In the genomic region with DNA sequence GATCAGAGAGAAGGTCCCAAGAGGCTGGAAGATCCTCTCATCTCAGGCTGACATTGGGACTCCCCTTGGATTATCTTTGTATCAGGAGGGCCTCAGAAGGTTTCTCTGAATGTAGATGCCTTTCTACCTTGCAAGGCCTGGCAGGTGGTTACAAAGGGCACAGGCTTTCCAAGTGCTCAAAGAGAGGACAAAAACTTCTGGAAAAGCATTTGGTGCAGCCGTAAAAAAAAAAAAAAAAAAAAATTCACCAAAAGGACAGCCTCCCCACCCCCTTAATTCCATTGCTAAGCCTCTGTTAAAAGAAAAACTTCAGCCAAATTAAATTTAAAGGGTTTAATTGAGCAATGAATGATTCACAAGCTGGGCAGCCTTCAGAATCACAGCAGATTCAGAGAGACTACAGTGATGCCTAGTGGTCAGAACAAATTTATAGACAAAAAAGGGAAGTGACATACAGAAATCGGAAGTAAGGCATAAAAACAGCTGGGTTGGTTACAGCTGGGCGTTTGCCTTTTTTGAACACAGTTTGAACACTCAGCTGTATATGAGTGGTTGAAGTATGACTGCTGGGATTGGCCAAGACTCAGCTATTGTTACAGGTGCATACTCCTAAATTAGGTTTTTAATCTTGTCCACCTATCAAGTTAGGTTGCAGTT, we compare ENCODE assay signal across 11 cellular contexts. TPM values are rescaled to one million over a fixed set of nuclear protein-coding genes. Genes with fewer than 3 reads are reported as not detected.
A peak's percentile ranks its signal among the peaks of the same experiment; 100 is the strongest.
DNase-seq lines count a peak whose midpoint lies in the region; ATAC-seq and TF ChIP-seq lines count a peak whose summit lies in the region.
"Had no signal": no experiment of that assay in that cellular context is flagged by ENCODE, and none has a peak within 500 bp of the region (broad histone marks: within the 10 kb centered on the region; RNA-seq: fewer than 3 reads in every experiment).

No MANE protein-coding gene starts in this region.

- no peak overlapping the region for H3K27ac ChIP-seq in PC-3 (ENCODE audit: low read length)
- H3K27ac ChIP-seq: neutrophil had no signal

- TF ChIP-seq CTCF in PC-3 (conservative IDR thresholded peaks at IDR 0.05; ENCODE audit: low read depth, low read length) (no peak), GM10248 (IDR thresholded peaks at IDR 0.05; ENCODE audit: control extremely low read depth, extremely low read depth, low read depth, missing control alignments) (no peak)

- peak; percentile 1 for DNase-seq in PC-3
- DNase-seq in naive B cell: peak; percentile 24
- no peak for DNase-seq in T-cell
- DNase-seq in NCI-H2227 treated with DMSO at 0.1 percent for 48 hours (lab: John Stamatoyannopoulos, UW): no peak
- no peak for DNase-seq in GM10248 (ENCODE audit: extremely low spot score)
- DNase-seq in NCI-H2081 (lab: John Stamatoyannopoulos, UW): no peak
- DNase-seq: endodermal cell; NK-92 treated with Interleukin-12 subunit alpha and Interleukin-12 subunit beta, amount 100 ng/mL, for 24 hours had no signal

- no peak overlapping the region for H3K4me3 ChIP-seq in PC-3 (ENCODE audit: low read length)

- no TSS peak for BruUV-seq in PC-3 (replicated peaks; lab: Mats Ljungman, UMichigan)

- H3K27me3 ChIP-seq in PC-3 (ENCODE audit: low read length): no peaks in the 10 kb centered on the region
- H3K27me3 ChIP-seq: neutrophil had no signal

- intact Hi-C loops in PC-3 (cut with micrococcal nuclease): no loop called here

- no peaks in the 10 kb centered on the region for H3K27me3 Mint-ChIP-seq in naive B cell
- H3K27me3 Mint-ChIP-seq in T-cell: no peaks in the 10 kb centered on the region

- H3K36me3 Mint-ChIP-seq in naive B cell (peaks cover 8 to 9% of the 10 kb centered on the region in 2 donors), T-cell (peaks cover 11% of the 10 kb centered on the region)

- peaks cover 2% of the 10 kb centered on the region; the same call in 1 of the 2 replicates for H3K36me3 ChIP-seq in PC-3 (ENCODE audit: low read depth, low read length)
- H3K36me3 ChIP-seq: neutrophil had no signal

- H3K79me2 ChIP-seq in PC-3 (ENCODE audit: low read length): no peaks in the 10 kb centered on the region

- H3K9me2 ChIP-seq in PC-3 (replicated peaks; ENCODE audit: low read length): no peaks in the 10 kb centered on the region

- H3K27ac Mint-ChIP-seq in naive B cell (peak overlapping the region in 3 of 6 donors; percentile 44 to 62 (median 44)), T-cell (no peak overlapping the region)
- H3K27ac Mint-ChIP-seq: endodermal cell had no signal

- peak; percentile 78 for ATAC-seq in GM18867 (IDR thresholded peaks at IDR 0.05; ENCODE audit: unreplicated experiment)
- peak; percentile 85 for ATAC-seq in HG03045 (IDR thresholded peaks at IDR 0.05; ENCODE audit: unreplicated experiment)
- ATAC-seq in PC-3: no peak
- ATAC-seq in naive B cell (ENCODE audit: low read depth in 2 of 2): peak; percentile 85 to 90
- no peak for ATAC-seq in T-cell (replicated peaks in 1 of 4)

- POLR2A ChIA-PET in PC-3 (lab: Charles Lee; ENCODE audit: unreplicated experiment): interaction anchor here (0.5 kb wide), 1 partner anchor 146 kb away, joined by 7 read pairs; no protein-coding TSS in a partner anchor
- POLR2A ChIA-PET in T-cell (lab: Charles Lee): interaction anchor here in 1 of 2 donors (0.7 kb wide), 1 partner anchor 59 kb away, joined by 5 read pairs; no protein-coding TSS in a partner anchor
- POLR2A ChIA-PET in GM10248 (lab: Yijun Ruan, JAX): no interaction called here

- no peaks in the 10 kb centered on the region for H3F3A ChIP-seq in PC-3 (ENCODE audit: low read length, unreplicated experiment)

- no peaks in the 10 kb centered on the region for H4K20me1 ChIP-seq in PC-3 (ENCODE audit: low read length)

- H3K4me1 Mint-ChIP-seq in naive B cell (peaks cover 6 to 11% (median 10%) of the 10 kb centered on the region in 3 donors), T-cell (no peaks in the 10 kb centered on the region)
- H3K4me1 Mint-ChIP-seq: endodermal cell had no signal

- no peak overlapping the region for H3K9ac ChIP-seq in PC-3 (ENCODE audit: low read length)

- H3K4me2 ChIP-seq in PC-3 (ENCODE audit: low read length): no peak overlapping the region

- H3K4me3 Mint-ChIP-seq in naive B cell: peak overlapping the region in 1 of 8 donors; percentile 45
- H3K4me3 Mint-ChIP-seq in T-cell: no peak overlapping the region
- H3K4me3 Mint-ChIP-seq: endodermal cell had no signal

- H3K9me3 Mint-ChIP-seq in naive B cell (peaks cover 7 to 30% (median 15%) of the 10 kb centered on the region in 7 donors), T-cell (peaks cover 20 to 22% (median 22%) of the 10 kb centered on the region in 3 donors)

- H3K9me3 ChIP-seq in PC-3 (ENCODE audit: low read length): peaks cover 15% of the 10 kb centered on the region

- H3K4me1 ChIP-seq in PC-3 (ENCODE audit: insufficient read depth, low read length): peaks cover 8% of the 10 kb centered on the region

- H2AFZ ChIP-seq in PC-3 (ENCODE audit: low read length): no peak overlapping the region

- CTCF ChIA-PET in PC-3 (lab: Charles Lee) (no interaction called here), T-cell (lab: Charles Lee) (no interaction called here), GM10248 (lab: Yijun Ruan, JAX) (interaction anchor here (0.8 to 2.2 kb wide), 6 partner anchors 9 to 235 kb away, joined by 3 to 10 read pairs (median 3); no protein-coding TSS in a partner anchor)

RNA-seq across cellular contexts. Expression of gene LRGUK, which starts 42.5 kb away (rescaled TPM):
- total RNA-seq in PC-3 (2014; rRNA removed): 1.0 TPM in 2 replicates
- not detected for polyA plus RNA-seq in naive B cell (ENCODE audit: low read depth in 6 of 6)
- under 1 TPM; 0.09 to 0.51 (median 0.22) TPM for total RNA-seq in T-cell

Comparison
In these comparisons a context has a peak if more than half of its experiments do, and no peak if none do; other contexts are left out.
1. ATAC-seq: peak in GM18867 (single experiment), HG03045 (single experiment) and naive B cell (2 of 2); none in PC-3 (single experiment) and T-cell (0 of 4).
2. DNase-seq: peak in PC-3 (single experiment) and naive B cell (single experiment); none in T-cell (0 of 34), NCI-H2227 treated with DMSO at 0.1 percent for 48 hours (single experiment), GM10248 (single experiment) and NCI-H2081 (0 of 2).